In the genomic region with DNA sequence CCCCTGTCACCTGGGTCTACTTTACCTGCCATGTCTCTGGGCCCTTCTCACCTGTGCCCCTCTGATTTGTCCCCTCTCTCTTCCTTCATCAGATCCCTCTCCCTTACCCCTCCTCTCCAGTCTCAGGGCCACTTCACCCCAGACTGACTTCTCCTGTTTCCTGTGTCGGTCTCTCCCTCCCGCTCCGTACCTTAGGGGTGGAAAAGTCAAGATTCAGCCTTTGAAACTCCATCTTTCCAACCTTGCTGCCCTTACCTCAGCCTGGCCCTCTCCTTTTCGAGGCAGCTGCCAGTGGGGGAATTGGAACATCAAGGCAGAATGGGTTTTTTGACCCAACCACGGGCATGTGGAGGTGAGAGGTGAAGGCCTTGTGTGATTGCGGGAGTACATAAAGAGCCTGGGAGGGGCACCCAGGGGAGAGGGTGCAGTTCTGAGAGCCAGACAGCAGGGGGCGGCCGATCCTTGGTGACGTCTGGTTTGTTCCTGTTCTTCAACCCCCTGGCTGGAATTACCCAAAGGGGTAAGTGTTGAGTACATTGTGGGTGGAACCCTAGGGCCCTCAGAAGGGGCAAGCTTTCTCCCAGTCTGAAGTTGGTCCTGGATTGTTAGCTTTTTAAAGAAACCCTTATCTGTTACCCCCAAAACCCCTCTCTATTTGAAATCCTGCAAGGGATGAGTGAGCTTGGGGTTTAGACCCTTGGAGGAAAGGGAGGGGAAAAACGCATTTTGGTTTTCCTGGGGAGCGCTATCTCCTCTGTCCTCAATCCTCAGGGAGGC, we compare ENCODE assay signal across 8 cellular contexts. TPM values are rescaled to one million over a fixed set of nuclear protein-coding genes. Genes with fewer than 3 reads are reported as not detected.
DNase-seq lines count a peak whose midpoint lies in the region; ATAC-seq lines count a peak whose summit lies in the region.

No MANE protein-coding gene starts in this region.

- peak; percentile 78 for DNase-seq in DMS79 treated with DMSO at 0.1 percent for 48 hours (lab: John Stamatoyannopoulos, UW)
- peak; percentile 54 for DNase-seq in NCI-H460 (ENCODE audit: extremely low read depth, low read depth)
- peak; percentile 70 to 73 for DNase-seq in activated CD4-positive, alpha-beta T cell treated with anti-CD3 and anti-CD28 coated beads, Interleukin-2, amount 50 U/mL, for 4 hours
- peak; percentile 76 for DNase-seq in dermis blood vessel endothelial cell
- DNase-seq in lung microvascular endothelial cell (ENCODE audit: low read depth in 2 of 2) = peak; percentile 62 to 69
- DNase-seq in stimulated activated CD8-positive, alpha-beta memory T cell treated with anti-CD3 and anti-CD28 coated beads, Interleukin-12 subunit alpha, Interleukin-12 subunit beta, amount 100 ng/mL, for 4 hours (ENCODE audit: low read depth) = peak; percentile 49
- no peak for DNase-seq in NCI-H524 treated with DMSO at 0.1 percent for 48 hours (lab: John Stamatoyannopoulos, UW)

- peak; percentile 53 for ATAC-seq in HG02763 (IDR thresholded peaks at IDR 0.05; ENCODE audit: unreplicated experiment)

RNA-seq across cellular contexts. Expression of gene DMBX1, which starts 12.3 kb away (rescaled TPM):
- 0.09 TPM in 1 of 2 replicates, not detected in the other for total RNA-seq in NCI-H460 (2014; rRNA removed; shearing (Covaris generic))
- polyA plus RNA-seq in NCI-H460 (2014; cell fraction: nucleus; rRNA removed) = not detected in 2 replicates
- total RNA-seq in dermis blood vessel endothelial cell (not detected in 2 replicates), lung microvascular endothelial cell (not detected in 2 replicates)
